In genomic region chr17:8859029-8859803, GRCh38 we compare ENCODE assay signal across 1 cellular context.
TF ChIP-seq lines count a peak whose summit lies in the region.

No MANE protein-coding gene starts in this region.

TF ChIP-seq in IMR-90, 13 proteins besides CTCF, POLR2A, EP300 and RAD21:
- TF ChIP-seq USF2 (IDR thresholded peaks at IDR 0.05; ENCODE audit: low read depth, low read length) (peak; percentile 51; the same call in 1 of the 2 replicates), CEBPB (IDR thresholded peaks at IDR 0.05; ENCODE audit: low read depth, low read length) (peak; percentile 5; the same call in 1 of the 2 replicates), RCOR1 (IDR thresholded peaks at IDR 0.05; ENCODE audit: insufficient replicate concordance, low read length) (no peak)
